Comparison of ENCODE assay signal across 1 cellular context in the genomic region with DNA sequence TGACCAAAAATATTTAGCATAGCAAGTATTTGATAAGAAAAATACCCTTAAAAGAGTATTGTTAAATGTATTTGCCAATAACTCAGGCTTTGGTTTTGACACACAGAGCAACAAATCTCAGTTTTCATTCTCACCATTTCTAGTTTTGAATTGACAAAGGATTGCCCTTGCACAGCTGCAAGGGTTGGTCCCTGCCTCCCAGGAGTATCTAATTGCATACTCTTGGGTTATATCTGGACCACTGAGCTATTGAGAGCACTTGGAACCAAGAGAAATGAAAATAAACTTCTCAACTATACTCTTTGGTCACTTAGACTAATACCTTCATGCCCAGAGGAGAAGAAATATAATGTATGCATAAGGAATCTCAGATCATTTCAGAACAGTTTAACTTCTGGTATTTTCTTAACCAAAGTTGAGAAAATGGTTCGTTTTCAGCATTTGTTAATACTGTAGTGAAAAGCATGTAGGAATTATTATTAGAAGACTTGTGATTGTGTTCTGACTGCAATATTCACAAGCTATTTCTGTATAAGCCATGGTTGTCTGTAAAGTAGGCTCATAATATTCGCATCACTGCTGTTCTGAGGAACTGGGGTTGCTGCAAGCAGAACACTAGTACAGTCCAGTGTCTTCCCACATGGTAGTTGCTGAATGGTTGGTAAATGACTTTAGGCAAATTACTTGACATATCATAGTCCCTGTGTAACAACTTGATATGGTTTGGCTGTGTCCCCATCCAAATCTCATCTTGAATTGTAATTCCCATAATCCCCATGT.
TF ChIP-seq lines count a peak whose summit lies in the region.

No MANE protein-coding gene starts in this region.

TF ChIP-seq in K562, 482 proteins besides CTCF, POLR2A, EP300 and RAD21 (continued from another document):
- TF ChIP-seq ZBTB40 (IDR thresholded peaks at IDR 0.05) (no peak), ZBTB40 (CRISPR knock-in tag; IDR thresholded peaks at IDR 0.05) (no peak), PHB2 (IDR thresholded peaks at IDR 0.05; ENCODE audit: low read depth) (no peak), CHD2 (IDR thresholded peaks at IDR 0.05; ENCODE audit: low read depth, low read length) (no peak), SRSF3 (IDR thresholded peaks at IDR 0.05; ENCODE audit: insufficient read depth, low read length) (no peak), ZHX1 (conservative IDR thresholded peaks at IDR 0.05; ENCODE audit: low read length) (no peak), RBM14 (IDR thresholded peaks at IDR 0.05; ENCODE audit: borderline replicate concordance, insufficient read depth, low read depth, low read length) (no peak), FOXK2 (conservative IDR thresholded peaks at IDR 0.05 in 1 of 2, IDR thresholded peaks at IDR 0.05 in 1 of 2; ENCODE audit: low read depth in 2 of 2) (no peak), ZNF583 (CRISPR knock-in tag; IDR thresholded peaks at IDR 0.05) (no peak), XRCC5 (IDR thresholded peaks at IDR 0.05; ENCODE audit: low read depth, low read length) (no peak), SIRT6 (IDR thresholded peaks at IDR 0.05; ENCODE audit: low read depth, low read length) (no peak)
